ENCODE assay signal across 1 cellular context in the genomic region with DNA sequence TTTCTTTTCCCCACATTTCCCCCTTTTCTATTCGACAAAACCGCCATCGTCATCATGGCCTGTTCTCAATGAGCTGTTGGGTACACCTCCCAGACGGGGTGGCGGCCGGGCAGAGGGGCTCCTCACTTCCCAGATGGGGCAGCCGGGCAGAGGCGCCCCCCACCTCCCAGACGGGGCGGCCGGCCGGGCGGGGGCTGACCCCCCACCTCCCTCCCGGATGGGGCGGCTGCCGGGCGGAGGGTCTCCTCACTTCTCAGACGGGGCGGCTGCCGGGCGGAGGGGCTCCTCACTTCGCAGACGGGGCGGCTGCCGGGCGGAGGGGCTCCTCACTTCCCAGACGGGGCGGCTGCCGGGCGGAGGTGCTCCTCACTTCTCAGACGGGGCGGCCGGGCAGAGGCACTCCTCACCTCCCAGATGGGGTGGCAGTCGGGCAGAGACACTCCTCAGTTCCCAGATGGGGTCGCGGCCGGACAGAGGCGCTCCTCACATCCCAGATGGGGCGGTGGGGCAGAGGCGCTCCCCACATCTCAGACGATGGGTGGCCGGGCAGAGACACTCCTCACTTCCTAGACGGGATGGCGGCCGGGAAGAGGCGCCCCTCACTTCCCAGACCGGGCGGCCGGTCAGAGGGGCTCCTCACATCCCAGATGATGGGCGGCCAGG.
A peak's percentile ranks its signal among the peaks of the same experiment; 100 is the strongest.
DNase-seq lines count a peak whose midpoint lies in the region; TF ChIP-seq lines count a peak whose summit lies in the region.
"Not testable (repeated sequence)": the region's sequence is repeated elsewhere in the genome, so short reads cannot be mapped to it uniquely, and the experiment has no call there.

No MANE protein-coding gene starts in this region.

- H3K4me3 Mint-ChIP-seq in glutamatergic neuron (ENCODE audit: unreplicated experiment): not testable (repeated sequence)

- DNase-seq in glutamatergic neuron: not testable (repeated sequence)

- H3K27me3 Mint-ChIP-seq in glutamatergic neuron (ENCODE audit: unreplicated experiment): not testable (repeated sequence)

- not testable (repeated sequence) for TF ChIP-seq CTCF in glutamatergic neuron (IDR thresholded peaks at IDR 0.05; ENCODE audit: partially characterized antibody, unreplicated experiment)

- not testable (repeated sequence) for H3K36me3 Mint-ChIP-seq in glutamatergic neuron (ENCODE audit: unreplicated experiment)

- not testable (repeated sequence) for H3K9me3 Mint-ChIP-seq in glutamatergic neuron (ENCODE audit: unreplicated experiment)

- H3K27ac Mint-ChIP-seq in glutamatergic neuron (ENCODE audit: unreplicated experiment): peak overlapping the region; percentile 55

- H3K4me1 Mint-ChIP-seq in glutamatergic neuron (ENCODE audit: low read depth, unreplicated experiment): peaks cover 16% of the 10 kb centered on the region
